Comparison of ENCODE assay signal across 15 cellular contexts in the genomic region with DNA sequence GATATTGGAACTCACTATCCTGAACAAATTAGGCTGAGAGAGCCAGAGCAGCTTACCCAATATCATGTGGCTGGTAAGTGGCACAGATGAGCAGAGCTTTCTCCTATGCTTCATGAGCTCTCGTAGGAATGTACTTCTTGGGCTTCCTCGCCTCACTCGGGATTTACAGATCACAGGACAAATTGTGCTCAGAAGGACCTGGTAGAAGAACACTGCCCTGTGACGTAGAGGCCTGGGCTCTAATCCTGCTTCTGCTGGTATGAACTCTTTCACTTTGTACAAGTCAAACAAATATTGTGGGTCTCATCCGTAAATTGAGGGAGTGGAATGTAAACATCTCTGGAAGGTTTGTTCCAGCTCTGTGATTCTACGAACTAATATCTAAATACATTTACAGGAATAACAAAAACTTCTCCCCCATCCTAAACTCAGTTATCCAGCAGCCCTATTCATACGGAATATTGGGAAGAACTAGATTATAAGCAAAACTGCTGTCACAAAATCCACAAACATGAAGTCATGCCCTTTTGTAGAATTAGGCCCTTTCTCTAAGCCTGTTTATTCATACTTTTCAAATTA.
DNase-seq lines count a peak whose midpoint lies in the region; ATAC-seq and TF ChIP-seq lines count a peak whose summit lies in the region.
"Had no signal": no experiment of that assay in that cellular context is flagged by ENCODE, and none has a peak within 500 bp of the region (broad histone marks: within the 10 kb centered on the region; RNA-seq: fewer than 3 reads in every experiment).

No MANE protein-coding gene starts in this region.

- peak in 3 of 4 donors; percentile 12 to 94 (median 77) for TF ChIP-seq EP300 in sigmoid colon (IDR thresholded peaks at IDR 0.05)
- TF ChIP-seq EP300 in gastroesophageal sphincter (IDR thresholded peaks at IDR 0.05) = no peak

- no peaks in the 10 kb centered on the region for H3K36me3 ChIP-seq in sigmoid colon
- no peaks in the 10 kb centered on the region for H3K36me3 ChIP-seq in gastroesophageal sphincter

- no peak overlapping the region for H3K4me3 Mint-ChIP-seq in activated T-helper 2 cell treated with anti-CD3 and anti-CD28 coated beads, Interferon-gamma antibody, Interleukin-2, Interleukin-4, amounts not matched to agents 10 μg/mL and 5 μg/mL and 100 μg/mL, durations not matched to agents 14 hours and 24 hours and 36 hours (ENCODE audit: low read depth)
- no peak overlapping the region for H3K4me3 Mint-ChIP-seq in Calu3 (ENCODE audit: low read depth, unreplicated experiment)
- H3K4me3 Mint-ChIP-seq: CD14-positive monocyte had no signal

- BruUV-seq in Calu3 (replicated peaks; lab: Mats Ljungman, UMichigan) = no TSS peak

- H3K27ac ChIP-seq in sigmoid colon (peak overlapping the region in 2 of 4 donors; percentile 50 to 61), gastroesophageal sphincter (no peak overlapping the region)

- peaks cover 55% of the 10 kb centered on the region for H3K4me1 Mint-ChIP-seq in activated T-helper 2 cell treated with anti-CD3 and anti-CD28 coated beads, Interferon-gamma antibody, Interleukin-2, Interleukin-4, amounts not matched to agents 10 μg/mL and 5 μg/mL and 100 μg/mL, durations not matched to agents 14 hours and 24 hours and 36 hours (ENCODE audit: low read depth)
- H3K4me1 Mint-ChIP-seq in Calu3 (ENCODE audit: low read depth, unreplicated experiment) = no peaks in the 10 kb centered on the region

- H3K9me3 Mint-ChIP-seq in activated T-helper 2 cell treated with anti-CD3 and anti-CD28 coated beads, Interferon-gamma antibody, Interleukin-2, Interleukin-4, amounts not matched to agents 10 μg/mL and 5 μg/mL and 100 μg/mL, durations not matched to agents 14 hours and 24 hours and 36 hours = peaks cover 15% of the 10 kb centered on the region
- H3K9me3 Mint-ChIP-seq in Calu3 (ENCODE audit: low read depth, unreplicated experiment) = no peaks in the 10 kb centered on the region

- H3K4me1 ChIP-seq in sigmoid colon (no peaks in the 10 kb centered on the region), gastroesophageal sphincter (no peaks in the 10 kb centered on the region)

- ATAC-seq in gastroesophageal sphincter = no peak

- no peak overlapping the region for H3K4me3 ChIP-seq in sigmoid colon
- no peak overlapping the region for H3K4me3 ChIP-seq in gastroesophageal sphincter

- H3K27ac Mint-ChIP-seq in activated T-helper 2 cell treated with anti-CD3 and anti-CD28 coated beads, Interferon-gamma antibody, Interleukin-2, Interleukin-4, amounts not matched to agents 10 μg/mL and 5 μg/mL and 100 μg/mL, durations not matched to agents 14 hours and 24 hours and 36 hours = peak overlapping the region; percentile 24
- H3K27ac Mint-ChIP-seq in Calu3 (ENCODE audit: unreplicated experiment) = no peak overlapping the region

- intact Hi-C loops in activated T-helper 2 cell treated with anti-CD3 and anti-CD28 coated beads, Interferon-gamma antibody, Interleukin-2, Interleukin-4, amounts not matched to agents 10 μg/mL and 5 μg/mL and 100 μg/mL, durations not matched to agents 14 hours and 24 hours and 36 hours (cut with micrococcal nuclease) = no loop called here
- intact Hi-C loops in sigmoid colon (cut with DNase I) (no loop called here), Calu3 (cut with micrococcal nuclease; ENCODE audit: unreplicated experiment) (no loop called here)

- TF ChIP-seq CTCF in sigmoid colon (IDR thresholded peaks at IDR 0.05) (no peak), gastroesophageal sphincter (IDR thresholded peaks at IDR 0.05) (no peak), Calu3 (IDR thresholded peaks at IDR 0.05; ENCODE audit: unreplicated experiment) (no peak)

- CTCF ChIA-PET in Calu3 (lab: Charles Lee) = no interaction called here

- H3K27me3 ChIP-seq in sigmoid colon = no peaks in the 10 kb centered on the region
- no peaks in the 10 kb centered on the region for H3K27me3 ChIP-seq in gastroesophageal sphincter

- H3K36me3 Mint-ChIP-seq in activated T-helper 2 cell treated with anti-CD3 and anti-CD28 coated beads, Interferon-gamma antibody, Interleukin-2, Interleukin-4, amounts not matched to agents 10 μg/mL and 5 μg/mL and 100 μg/mL, durations not matched to agents 14 hours and 24 hours and 36 hours (ENCODE audit: low read depth) = peaks cover 32% of the 10 kb centered on the region
- H3K36me3 Mint-ChIP-seq in Calu3 (ENCODE audit: insufficient read depth, unreplicated experiment) = no peaks in the 10 kb centered on the region
- H3K36me3 Mint-ChIP-seq: CD14-positive monocyte had no signal

- no peaks in the 10 kb centered on the region for H3K9me3 ChIP-seq in sigmoid colon
- H3K9me3 ChIP-seq in gastroesophageal sphincter = peaks cover 0 to 7% (median 0%) of the 10 kb centered on the region in 3 donors

- peak; percentile 21 for DNase-seq in AG08396 (ENCODE audit: low spot score)
- DNase-seq in activated T-helper 2 cell treated with anti-CD3 and anti-CD28 coated beads, Interferon-gamma antibody, Interleukin-2, Interleukin-4, amounts not matched to agents 10 μg/mL and 5 μg/mL and 100 μg/mL, durations not matched to agents 14 hours and 24 hours and 36 hours (ENCODE audit: low spot score) = no peak
- peak; percentile 90 for DNase-seq in iris pigment epithelial cell (ENCODE audit: low read depth)
- DNase-seq in sigmoid colon = peak; percentile 69
- no peak for DNase-seq in NK-92 (lab: John Stamatoyannopoulos, UW; ENCODE audit: unreplicated experiment)
- no peak for DNase-seq in Calu3
- DNase-seq: AML-193, DMS153, GOT3, KBM-7, NCI-H146, NCI-H2081, NCI-H510A had no signal

- TF ChIP-seq POLR2A in sigmoid colon (IDR thresholded peaks at IDR 0.05) (no peak), gastroesophageal sphincter (IDR thresholded peaks at IDR 0.05) (no peak)

- WGBS in sigmoid colon, 2 donors = 72 to 74% methylated on average over 7 of the region's 7 CpGs
- 59 to 82% methylated on average over 3 to 6 of the region's 7 CpGs for WGBS in gastroesophageal sphincter (ENCODE audit: low coverage in 1 of 2), 2 donors

- H3K27me3 Mint-ChIP-seq in activated T-helper 2 cell treated with anti-CD3 and anti-CD28 coated beads, Interferon-gamma antibody, Interleukin-2, Interleukin-4, amounts not matched to agents 10 μg/mL and 5 μg/mL and 100 μg/mL, durations not matched to agents 14 hours and 24 hours and 36 hours (ENCODE audit: low read depth) = no peaks in the 10 kb centered on the region
- peaks cover 33% of the 10 kb centered on the region for H3K27me3 Mint-ChIP-seq in Calu3 (ENCODE audit: unreplicated experiment)

Comparison
In these comparisons a context has a peak if more than half of its experiments do, and no peak if none do; other contexts are left out.
1. DNase-seq: peak in AG08396 (single experiment), iris pigment epithelial cell (single experiment) and sigmoid colon (single experiment); none in activated T-helper 2 cell treated with anti-CD3 and anti-CD28 coated beads, Interferon-gamma antibody, Interleukin-2, Interleukin-4, amounts not matched to agents 10 μg/mL and 5 μg/mL and 100 μg/mL, durations not matched to agents 14 hours and 24 hours and 36 hours (single experiment), NK-92 (single experiment) and Calu3 (single experiment).